ENCODE assay signal across 29 cellular contexts in the genomic region with DNA sequence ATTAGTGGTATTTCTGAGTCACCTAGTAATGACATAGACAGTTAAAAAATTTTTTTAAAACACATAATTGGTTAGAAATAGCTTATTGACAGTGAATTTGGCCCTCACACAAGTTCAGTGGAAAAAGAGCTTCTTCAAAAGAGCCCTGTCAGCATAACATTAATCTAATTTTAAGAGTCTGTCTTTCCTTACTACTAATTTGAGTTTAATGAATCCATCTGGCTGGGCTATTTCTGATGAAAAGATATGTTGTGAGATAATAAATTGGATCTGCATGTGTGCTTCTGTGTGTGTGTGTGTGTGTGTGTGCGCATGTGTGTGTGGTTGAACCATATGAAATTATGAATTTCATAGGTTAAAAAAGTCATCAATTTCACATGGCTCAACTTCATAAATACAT.
DNase-seq lines count a peak whose midpoint lies in the region; ATAC-seq and TF ChIP-seq lines count a peak whose summit lies in the region.
"Had no signal": no experiment of that assay in that cellular context is flagged by ENCODE, and none has a peak within 500 bp of the region (broad histone marks: within the 10 kb centered on the region; RNA-seq: fewer than 3 reads in every experiment).

No MANE protein-coding gene starts in this region.

- H3K79me1 ChIP-seq in H9 (ENCODE audit: insufficient read depth, low read depth, low read length, poor library complexity, severe bottlenecking): no peaks in the 10 kb centered on the region

- TF ChIP-seq CTCF in fibroblast of pulmonary artery (IDR thresholded peaks at IDR 0.05; ENCODE audit: low read length, missing control alignments): no peak
- TF ChIP-seq CTCF in H9 (conservative IDR thresholded peaks at IDR 0.05): no peak

- peaks cover 0 to 2% of the 10 kb centered on the region in 2 donors for H3K36me3 Mint-ChIP-seq in activated T-cell treated with anti-CD3 and anti-CD28 coated beads, Interleukin-2, amount 50 U/mL, for 72 hours (ENCODE audit: insufficient read depth in 2 of 2)
- no peaks in the 10 kb centered on the region for H3K36me3 Mint-ChIP-seq in H9 (ENCODE audit: insufficient read depth in 1 of 3, low read depth in 3 of 3)
- H3K36me3 Mint-ChIP-seq: natural killer cell had no signal

- no peaks in the 10 kb centered on the region for H3K27me3 ChIP-seq in H9 (ENCODE audit: insufficient read depth, low read length)
- H3K27me3 ChIP-seq: cardiac muscle cell, esophagus muscularis mucosa, ovary, tibial nerve had no signal

- no peak overlapping the region for H2AFZ ChIP-seq in H9 (ENCODE audit: low read length)

- no peak overlapping the region for H4K91ac ChIP-seq in H9 (ENCODE audit: insufficient read length, low read depth, low read length)

- ATAC-seq in activated T-cell treated with anti-CD3 and anti-CD28 coated beads, Interleukin-2, amount 50 U/mL, for 72 hours (replicated peaks in 1 of 2): no peak
- no peak for ATAC-seq in stimulated activated naive CD8-positive, alpha-beta T cell treated with anti-CD3 and anti-CD28 coated beads, Interleukin-15, Interleukin-2, amounts not matched to agents 100 U/mL and 50 U/mL, for 24 hours
- ATAC-seq: activated CD8-positive, alpha-beta T cell treated with anti-CD3 and anti-CD28 coated beads for 36 hours; activated naive CD4-positive, alpha-beta T cell treated with anti-CD3 and anti-CD28 coated beads, Interleukin-2, amount 50 U/mL, for 72 hours; GM12878; natural killer cell had no signal

- peaks cover 10 to 14% of the 10 kb centered on the region in 2 donors for H3K9me3 Mint-ChIP-seq in activated T-cell treated with anti-CD3 and anti-CD28 coated beads, Interleukin-2, amount 50 U/mL, for 72 hours
- H3K9me3 Mint-ChIP-seq in H9: no peaks in the 10 kb centered on the region

- no peak overlapping the region for H2BK5ac ChIP-seq in H9 (ENCODE audit: insufficient read length, low read length)

- no peak overlapping the region for H3K27ac Mint-ChIP-seq in activated T-cell treated with anti-CD3 and anti-CD28 coated beads, Interleukin-2, amount 50 U/mL, for 72 hours
- no peak overlapping the region for H3K27ac Mint-ChIP-seq in H9
- H3K27ac Mint-ChIP-seq: activated CD8-positive, alpha-beta T cell treated with anti-CD3 and anti-CD28 coated beads for 36 hours; activated naive CD4-positive, alpha-beta T cell treated with anti-CD3 and anti-CD28 coated beads, Interleukin-2, amount 50 U/mL, for 72 hours; endodermal cell; natural killer cell had no signal

- DNase-seq in A172 (ENCODE audit: low spot score) (peak; percentile 1), EH (ENCODE audit: low read depth) (peak; percentile 40), SK-N-MC (ENCODE audit: low read depth, low spot score) (peak; percentile 51), fibroblast of pulmonary artery (ENCODE audit: low read depth) (peak; percentile 1), H9 (no peak), NCI-H2029 (lab: John Stamatoyannopoulos, UW) (no peak)
- DNase-seq in activated T-cell treated with anti-CD3 and anti-CD28 coated beads, Interleukin-2, amount 50 U/mL, for 72 hours: no peak
- no peak for DNase-seq in stimulated activated naive CD8-positive, alpha-beta T cell treated with anti-CD3 and anti-CD28 coated beads, Interleukin-15, Interleukin-2, amounts not matched to agents 100 U/mL and 50 U/mL, for 24 hours
- DNase-seq: ACHN; activated CD4-positive, alpha-beta T cell treated with anti-CD3 and anti-CD28 coated beads for 1 hour; activated CD8-positive, alpha-beta T cell treated with anti-CD3 and anti-CD28 coated beads for 36 hours; Calu3; cortex of kidney; DND-41; endodermal cell; Karpas-422; left ventricle myocardium inferior; midbrain; MV-4-11; natural killer cell; NCI-H1436 treated with DMSO at 0.1 percent for 48 hours; NCI-H510A; ovary; stimulated activated CD4-positive, alpha-beta T cell treated with anti-CD3 and anti-CD28 coated beads, Interleukin-2, amount 100 ng/mL, for 24 hours had no signal

- H3K27ac ChIP-seq in SK-N-MC (peak overlapping the region; percentile 84), H9 (ENCODE audit: insufficient read length, low read depth, low read length) (no peak overlapping the region)
- H3K27ac ChIP-seq: cardiac muscle cell, esophagus muscularis mucosa, left ventricle myocardium inferior, ovary, tibial nerve had no signal

- H2AK5ac ChIP-seq in H9 (ENCODE audit: insufficient read length, low read length): no peak overlapping the region

- no peak overlapping the region for H2BK20ac ChIP-seq in H9 (ENCODE audit: low read depth, low read length, poor library complexity, severe bottlenecking)

- H3K9me3 ChIP-seq in SK-N-MC (ENCODE audit: low read depth, low read length) (no peaks in the 10 kb centered on the region), H9 (ENCODE audit: control insufficient read depth, low read depth, low read length) (no peaks in the 10 kb centered on the region)
- H3K9me3 ChIP-seq: ovary had no signal

- H3K23me2 ChIP-seq in H9 (ENCODE audit: insufficient read length, low read depth, low read length, poor library complexity, severe bottlenecking): no peaks in the 10 kb centered on the region

- peak overlapping the region; percentile 43 for H3K9ac ChIP-seq in SK-N-MC (ENCODE audit: insufficient read length)
- no peak overlapping the region for H3K9ac ChIP-seq in H9 (ENCODE audit: extremely low read depth, insufficient read length, low read length)

- H3K4me1 Mint-ChIP-seq in activated T-cell treated with anti-CD3 and anti-CD28 coated beads, Interleukin-2, amount 50 U/mL, for 72 hours (ENCODE audit: low read depth): no peaks in the 10 kb centered on the region
- H3K4me1 Mint-ChIP-seq in H9: no peaks in the 10 kb centered on the region
- H3K4me1 Mint-ChIP-seq: endodermal cell, natural killer cell had no signal

- no peaks in the 10 kb centered on the region for H3K79me2 ChIP-seq in H9 (ENCODE audit: insufficient read depth, low read length)

- no peak overlapping the region for H3K56ac ChIP-seq in H9 (ENCODE audit: insufficient read length, low read depth, low read length)

- H3K4me1 ChIP-seq in H9 (ENCODE audit: insufficient read depth, low read length): no peaks in the 10 kb centered on the region
- H3K4me1 ChIP-seq: esophagus muscularis mucosa, left ventricle myocardium inferior, tibial nerve had no signal

- H3K23ac ChIP-seq in H9 (ENCODE audit: insufficient read length, low read depth, low read length): no peak overlapping the region

- H3K18ac ChIP-seq in H9 (ENCODE audit: insufficient read length, low read depth, low read length): no peak overlapping the region

- no peak overlapping the region for H2BK12ac ChIP-seq in H9 (ENCODE audit: insufficient read length, low read depth, low read length)

- no CpG with 5 or more reads among the region's 1 CpG for whole genome bisulfite sequencing in H9 (ENCODE audit: extremely low coverage, insufficient read length, low lambda C conversion rate)

- no peak overlapping the region for H4K8ac ChIP-seq in H9 (replicated peaks; ENCODE audit: insufficient read length, low read depth, low read length)

- no peaks in the 10 kb centered on the region for H3K36me3 ChIP-seq in SK-N-MC (ENCODE audit: insufficient read depth, low read length)
- H3K36me3 ChIP-seq: cardiac muscle cell, esophagus muscularis mucosa, left ventricle myocardium inferior, ovary, tibial nerve had no signal

- H2BK15ac ChIP-seq in H9 (ENCODE audit: low read depth, low read length): no peak overlapping the region

- no peaks in the 10 kb centered on the region for H4K20me1 ChIP-seq in H9 (ENCODE audit: control insufficient read depth, insufficient read depth, insufficient read length)

- no peak overlapping the region for H3K14ac ChIP-seq in H9 (ENCODE audit: insufficient read depth, low read length)

- H2BK120ac ChIP-seq in H9 (ENCODE audit: low read depth, low read length, poor library complexity, severe bottlenecking): no peak overlapping the region

- no peak overlapping the region for H3K4me3 Mint-ChIP-seq in activated T-cell treated with anti-CD3 and anti-CD28 coated beads, Interleukin-2, amount 50 U/mL, for 72 hours
- H3K4me3 Mint-ChIP-seq in H9: no peak overlapping the region
- H3K4me3 Mint-ChIP-seq: activated CD8-positive, alpha-beta T cell treated with anti-CD3 and anti-CD28 coated beads for 36 hours; endodermal cell; natural killer cell had no signal

- H3K27me3 Mint-ChIP-seq in activated T-cell treated with anti-CD3 and anti-CD28 coated beads, Interleukin-2, amount 50 U/mL, for 72 hours (ENCODE audit: low read depth): no peaks in the 10 kb centered on the region
- H3K27me3 Mint-ChIP-seq in H9 (ENCODE audit: low read depth): peaks cover 2% of the 10 kb centered on the region; the same call in 1 of the 2 replicates
- H3K27me3 Mint-ChIP-seq: activated CD8-positive, alpha-beta T cell treated with anti-CD3 and anti-CD28 coated beads for 36 hours had no signal

- no peak overlapping the region for H3T11ph ChIP-seq in H9 (ENCODE audit: low read length)

- no peak overlapping the region for H3K4ac ChIP-seq in H9 (ENCODE audit: low read depth, low read length)

- H3K4me3 ChIP-seq in SK-N-MC (0 out of 2 replicates have a peak overlapping the region, but pooled peaks have one; percentile 22), fibroblast of pulmonary artery (replicated peaks; ENCODE audit: low read depth, low read length) (no peak overlapping the region)
- H3K4me3 ChIP-seq: cardiac muscle cell, esophagus muscularis mucosa, GM12878, left ventricle myocardium inferior, ovary, tibial nerve had no signal

- H3K4me2 ChIP-seq in H9 (ENCODE audit: insufficient read depth, insufficient read length, low read length): no peak overlapping the region

- H4K5ac ChIP-seq in H9 (ENCODE audit: insufficient read length, low read depth, low read length): no peak overlapping the region

Comparison
In these comparisons a context has a peak if more than half of its experiments do, and no peak if none do; other contexts are left out.
1. DNase-seq: peak in A172 (single experiment), EH (single experiment), SK-N-MC (single experiment) and fibroblast of pulmonary artery (single experiment); none in activated T-cell treated with anti-CD3 and anti-CD28 coated beads, Interleukin-2, amount 50 U/mL, for 72 hours (0 of 2), H9 (single experiment), NCI-H2029 (single experiment) and stimulated activated naive CD8-positive, alpha-beta T cell treated with anti-CD3 and anti-CD28 coated beads, Interleukin-15, Interleukin-2, amounts not matched to agents 100 U/mL and 50 U/mL, for 24 hours (single experiment).